In the genomic region with DNA sequence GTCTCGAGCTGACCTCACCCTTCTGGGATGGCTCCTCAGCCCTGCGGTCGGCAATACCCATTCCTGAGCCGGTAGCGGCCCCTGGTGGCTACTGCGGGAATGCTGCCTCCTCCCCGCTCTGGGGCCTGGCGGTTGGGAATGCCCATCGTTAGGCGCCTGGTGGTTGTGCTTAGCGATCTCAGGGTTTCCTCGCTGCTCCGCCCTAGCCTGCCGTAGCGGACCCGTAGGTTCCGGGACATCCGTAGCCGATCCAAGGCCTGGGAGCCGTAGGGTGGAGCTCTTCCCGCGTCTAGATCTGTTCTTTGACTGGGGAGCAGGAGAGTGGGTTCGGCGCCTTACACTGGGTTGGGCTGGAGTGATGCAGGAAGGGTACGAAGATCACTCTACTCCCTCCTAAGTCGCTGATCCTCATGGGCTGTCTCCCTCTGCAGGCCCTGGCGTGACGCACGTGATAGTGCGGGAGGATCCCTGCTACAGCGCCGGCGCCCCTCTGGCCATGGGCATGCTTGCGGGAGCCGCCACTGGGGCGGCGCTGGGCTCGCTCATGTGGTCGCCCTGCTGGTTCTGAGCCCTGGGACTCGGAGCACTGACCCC, we compare ENCODE assay signal across 8 cellular contexts. TPM values are rescaled to one million over a fixed set of nuclear protein-coding genes. Genes with fewer than 3 reads are reported as not detected.
DNase-seq lines count a peak whose midpoint lies in the region; ATAC-seq and TF ChIP-seq lines count a peak whose summit lies in the region.

No MANE protein-coding gene starts in this region.

- H3K9me3 Mint-ChIP-seq in activated T-helper 17 cell treated with anti-CD3 and anti-CD28 coated beads, Interleukin-2, amount 50 U/mL, for 72 hours = no peaks in the 10 kb centered on the region
- H3K9me3 Mint-ChIP-seq in naive thymus-derived CD8-positive, alpha-beta T cell = no peaks in the 10 kb centered on the region
- H3K9me3 Mint-ChIP-seq in stimulated activated memory B cell treated with anti-CD40 and anti-IgM and Interleukin-4, amounts not matched to agents 10 μg/mL and 1 μg/mL and 100 μg/mL, for 72 hours = no peaks in the 10 kb centered on the region

- H3K4me3 ChIP-seq in AG04449 (ENCODE audit: low read depth, low read length) (peak overlapping the region; percentile 54), HUES6 (ENCODE audit: low read depth, low read length) (peak overlapping the region; percentile 58), fibroblast of pulmonary artery (replicated peaks; ENCODE audit: low read depth, low read length) (peak overlapping the region; percentile 49)

- POLR2A ChIA-PET in AG04449 (lab: Yijun Ruan, JAX) = interaction anchor here (0.6 to 1.3 kb wide), 4 partner anchors 258 to 352 kb away, joined by 3 to 4 read pairs (median 3); partner anchors contain the start of gene RELT
- POLR2A ChIA-PET in naive thymus-derived CD8-positive, alpha-beta T cell (lab: Charles Lee) = interaction anchor here (1.2 to 3.5 kb wide), 2 partner anchors 12 to 35 kb away, joined by 4 to 22 read pairs; no protein-coding TSS in a partner anchor

- DNase-seq in AG04449 (ENCODE audit: low read depth, low spot score) = peak; percentile 16
- DNase-seq in RKO (ENCODE audit: low spot score) = peak; percentile 38
- peak; percentile 87 for DNase-seq in fibroblast of pulmonary artery (ENCODE audit: low read depth)
- peak; percentile 66 to 89 (median 82) for DNase-seq in naive thymus-derived CD8-positive, alpha-beta T cell

- H3K36me3 ChIP-seq in HUES6 (ENCODE audit: control insufficient read depth, insufficient read depth, low read length) = no peaks in the 10 kb centered on the region

- no peaks in the 10 kb centered on the region for H3K27me3 Mint-ChIP-seq in activated T-helper 17 cell treated with anti-CD3 and anti-CD28 coated beads, Interleukin-2, amount 50 U/mL, for 72 hours
- H3K27me3 Mint-ChIP-seq in naive thymus-derived CD8-positive, alpha-beta T cell = peaks cover 0 to 2% (median 0%) of the 10 kb centered on the region in 5 donors
- H3K27me3 Mint-ChIP-seq in stimulated activated memory B cell treated with anti-CD40 and anti-IgM and Interleukin-4, amounts not matched to agents 10 μg/mL and 1 μg/mL and 100 μg/mL, for 72 hours = no peaks in the 10 kb centered on the region

- H3K27me3 ChIP-seq in HUES6 (ENCODE audit: control insufficient read depth, insufficient read depth, low read length) = peaks cover 32% of the 10 kb centered on the region

- H3K27ac Mint-ChIP-seq in activated T-helper 17 cell treated with anti-CD3 and anti-CD28 coated beads, Interleukin-2, amount 50 U/mL, for 72 hours = no peak overlapping the region
- peak overlapping the region in 6 of 10 donors; percentile 45 to 58 (median 50) for H3K27ac Mint-ChIP-seq in naive thymus-derived CD8-positive, alpha-beta T cell
- no peak overlapping the region for H3K27ac Mint-ChIP-seq in stimulated activated memory B cell treated with anti-CD40 and anti-IgM and Interleukin-4, amounts not matched to agents 10 μg/mL and 1 μg/mL and 100 μg/mL, for 72 hours

- TF ChIP-seq CTCF in AG04449 (IDR thresholded peaks at IDR 0.05; ENCODE audit: insufficient read depth, low read length, missing control alignments) (peak; percentile 98), fibroblast of pulmonary artery (IDR thresholded peaks at IDR 0.05; ENCODE audit: low read length, missing control alignments) (peak; percentile 93)

- peak; percentile 70 for ATAC-seq in GM19035 (IDR thresholded peaks at IDR 0.05; ENCODE audit: unreplicated experiment)
- peak; percentile 93 for ATAC-seq in activated T-helper 17 cell treated with anti-CD3 and anti-CD28 coated beads, Interleukin-2, amount 50 U/mL, for 72 hours (replicated peaks)
- peak; percentile 95 to 97 for ATAC-seq in naive thymus-derived CD8-positive, alpha-beta T cell
- ATAC-seq in stimulated activated memory B cell treated with anti-CD40 and anti-IgM and Interleukin-4, amounts not matched to agents 10 μg/mL and 1 μg/mL and 100 μg/mL, for 72 hours = peak; percentile 89

- CTCF ChIA-PET in AG04449 (lab: Yijun Ruan, JAX) = interaction anchor here (0.6 to 8.1 kb wide), 89 partner anchors 8 to 646 kb away, joined by 3 to 248 read pairs (median 5); partner anchors contain the start of genes ARHGEF17, PLEKHB1 and RELT

- H3K4me1 Mint-ChIP-seq in activated T-helper 17 cell treated with anti-CD3 and anti-CD28 coated beads, Interleukin-2, amount 50 U/mL, for 72 hours = peaks cover 11% of the 10 kb centered on the region
- peaks cover 10 to 27% (median 23%) of the 10 kb centered on the region in 4 donors for H3K4me1 Mint-ChIP-seq in naive thymus-derived CD8-positive, alpha-beta T cell
- peaks cover 8% of the 10 kb centered on the region for H3K4me1 Mint-ChIP-seq in stimulated activated memory B cell treated with anti-CD40 and anti-IgM and Interleukin-4, amounts not matched to agents 10 μg/mL and 1 μg/mL and 100 μg/mL, for 72 hours

- peak overlapping the region; percentile 41 for H3K4me3 Mint-ChIP-seq in activated T-helper 17 cell treated with anti-CD3 and anti-CD28 coated beads, Interleukin-2, amount 50 U/mL, for 72 hours
- peak overlapping the region in 3 of 10 donors; percentile 11 to 57 (median 43) for H3K4me3 Mint-ChIP-seq in naive thymus-derived CD8-positive, alpha-beta T cell
- H3K4me3 Mint-ChIP-seq in stimulated activated memory B cell treated with anti-CD40 and anti-IgM and Interleukin-4, amounts not matched to agents 10 μg/mL and 1 μg/mL and 100 μg/mL, for 72 hours = peak overlapping the region; percentile 69

- H3K9ac ChIP-seq in HUES6 (ENCODE audit: low read length) = peak overlapping the region; percentile 67

- no peaks in the 10 kb centered on the region for H3K36me3 Mint-ChIP-seq in activated T-helper 17 cell treated with anti-CD3 and anti-CD28 coated beads, Interleukin-2, amount 50 U/mL, for 72 hours (ENCODE audit: low read depth)
- H3K36me3 Mint-ChIP-seq in naive thymus-derived CD8-positive, alpha-beta T cell = peaks cover 0 to 18% (median 0%) of the 10 kb centered on the region in 3 donors
- H3K36me3 Mint-ChIP-seq in stimulated activated memory B cell treated with anti-CD40 and anti-IgM and Interleukin-4, amounts not matched to agents 10 μg/mL and 1 μg/mL and 100 μg/mL, for 72 hours = no peaks in the 10 kb centered on the region

- no peak overlapping the region for H3K27ac ChIP-seq in HUES6 (ENCODE audit: low read depth, low read length)

- peaks cover 10% of the 10 kb centered on the region; the same call in 1 of the 2 replicates for H3K4me1 ChIP-seq in HUES6 (ENCODE audit: control insufficient read depth, insufficient read depth, low read length)

- H3K9me3 ChIP-seq in HUES6 (ENCODE audit: control insufficient read depth, insufficient read depth, low read depth, low read length) = no peaks in the 10 kb centered on the region

RNA-seq across cellular contexts. Expression of gene PLEKHB1, which starts 14.8 kb away (rescaled TPM):
- total RNA-seq in activated T-helper 17 cell treated with anti-CD3 and anti-CD28 coated beads, Interleukin-2, amount 50 U/mL, for 72 hours = 10 to 100 TPM in 1 of 2 donors, 1 to 10 TPM in 1; 9.7 to 11.9 TPM
- total RNA-seq in naive thymus-derived CD8-positive, alpha-beta T cell = 10 to 100 TPM; 79.1 to 86.8 TPM
- 100 to 1,000 TPM; 103 to 155 (median 148) TPM for polyA plus RNA-seq in naive thymus-derived CD8-positive, alpha-beta T cell

Comparison
In these comparisons a context has a peak if more than half of its experiments do, and no peak if none do; other contexts are left out.
1. DNase-seq: peak in every context shown above with its lines; median percentile 87 in fibroblast of pulmonary artery; 82 in naive thymus-derived CD8-positive, alpha-beta T cell; 38 in RKO; 16 in AG04449.
2. H3K27ac Mint-ChIP-seq: peak in naive thymus-derived CD8-positive, alpha-beta T cell (6 of 10); none in activated T-helper 17 cell treated with anti-CD3 and anti-CD28 coated beads, Interleukin-2, amount 50 U/mL, for 72 hours (single experiment) and stimulated activated memory B cell treated with anti-CD40 and anti-IgM and Interleukin-4, amounts not matched to agents 10 μg/mL and 1 μg/mL and 100 μg/mL, for 72 hours (single experiment).
3. RNA of gene PLEKHB1, which starts 14.8 kb away (total RNA-seq): 79.1 to 86.8 TPM in naive thymus-derived CD8-positive, alpha-beta T cell; 9.7 to 11.9 TPM in activated T-helper 17 cell treated with anti-CD3 and anti-CD28 coated beads, Interleukin-2, amount 50 U/mL, for 72 hours; every median in the first group is over 4 times any median in the second.
4. Peak in every context shown above with its lines, with median percentiles within 50 percentile points of each other: H3K4me3 ChIP-seq and ATAC-seq.